In the genomic region with DNA sequence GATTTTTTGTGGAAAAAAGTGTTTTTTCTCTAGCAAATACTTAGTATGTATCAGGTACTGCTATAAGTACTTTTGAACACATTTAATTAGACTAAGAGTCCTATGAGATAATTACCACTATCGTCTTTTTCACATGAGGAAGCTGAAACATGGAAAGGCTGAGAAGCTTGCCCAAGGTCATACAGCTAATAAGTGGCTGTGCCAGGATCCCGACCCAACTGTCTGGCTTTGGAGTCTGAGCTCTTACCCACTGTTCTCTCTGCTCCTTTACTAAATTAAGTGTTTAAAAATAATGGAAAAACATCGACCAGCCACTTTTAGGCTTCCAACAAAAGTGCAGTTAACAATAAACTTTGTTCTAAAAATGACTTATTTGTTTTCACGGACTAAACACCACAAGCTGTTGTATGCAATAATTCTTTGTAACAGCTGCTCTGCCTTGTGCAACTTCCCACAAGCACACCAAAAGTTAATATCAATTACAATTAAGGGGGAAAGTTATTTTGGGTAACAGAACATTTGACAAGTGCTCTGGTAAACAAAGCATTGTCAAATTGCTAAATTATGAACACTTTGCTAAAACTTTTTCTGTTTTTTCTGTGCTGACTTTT, we compare ENCODE assay signal across 13 cellular contexts.
A peak's percentile ranks its signal among the peaks of the same experiment; 100 is the strongest.
DNase-seq lines count a peak whose midpoint lies in the region; TF ChIP-seq lines count a peak whose summit lies in the region.
"Had no signal": no experiment of that assay in that cellular context is flagged by ENCODE, and none has a peak within 500 bp of the region (broad histone marks: within the 10 kb centered on the region; RNA-seq: fewer than 3 reads in every experiment).

No MANE protein-coding gene starts in this region.

- in situ Hi-C loops in brain microvascular endothelial cell (cut with HindIII; ENCODE audit: low pct_ligation_motif_present, low sequenced_read_pairs): no loop called here

- TF ChIP-seq CTCF in fibroblast of villous mesenchyme (IDR thresholded peaks at IDR 0.05; ENCODE audit: insufficient read depth, low read depth, low read length) (no peak), chondrocyte (IDR thresholded peaks at IDR 0.05) (no peak), brain microvascular endothelial cell (IDR thresholded peaks at IDR 0.05; ENCODE audit: low read depth, low read length, missing control alignments) (no peak)

- peaks cover 4% of the 10 kb centered on the region for H3K9me3 Mint-ChIP-seq in chondrocyte (ENCODE audit: low read depth)

- H3K4me1 ChIP-seq in skeletal muscle satellite cell (ENCODE audit: control insufficient read depth, insufficient read depth, low read length): no peaks in the 10 kb centered on the region

- peaks cover 16% of the 10 kb centered on the region for H3K4me1 Mint-ChIP-seq in chondrocyte (ENCODE audit: low read depth)
- H3K4me1 Mint-ChIP-seq: CD4-positive, CD25-positive, alpha-beta regulatory T cell had no signal

- no peak overlapping the region for H3K9ac ChIP-seq in skeletal muscle satellite cell (ENCODE audit: low read depth, low read length)

- no peak overlapping the region for H3K27ac Mint-ChIP-seq in chondrocyte (ENCODE audit: unreplicated experiment)
- H3K27ac Mint-ChIP-seq: CD4-positive, CD25-positive, alpha-beta regulatory T cell had no signal

- peak overlapping the region; percentile 25 for H3K4me2 ChIP-seq in skeletal muscle satellite cell (ENCODE audit: low read length)

- H3K36me3 ChIP-seq in skeletal muscle satellite cell (ENCODE audit: insufficient read depth, low read length) (no peaks in the 10 kb centered on the region), brain microvascular endothelial cell (replicated peaks) (no peaks in the 10 kb centered on the region)

- no peak overlapping the region for H3K27ac ChIP-seq in brain microvascular endothelial cell

- H3K4me3 Mint-ChIP-seq in chondrocyte (ENCODE audit: unreplicated experiment): no peak overlapping the region
- H3K4me3 Mint-ChIP-seq: CD4-positive, CD25-positive, alpha-beta regulatory T cell had no signal

- H3K9me3 ChIP-seq in skeletal muscle satellite cell (replicated peaks; ENCODE audit: low read length): no peaks in the 10 kb centered on the region

- no peaks in the 10 kb centered on the region for H3K36me3 Mint-ChIP-seq in chondrocyte (ENCODE audit: low read depth)
- H3K36me3 Mint-ChIP-seq: CD4-positive, CD25-positive, alpha-beta regulatory T cell had no signal

- H3K27me3 ChIP-seq in skeletal muscle satellite cell (ENCODE audit: control insufficient read depth, insufficient read depth, low read length): no peaks in the 10 kb centered on the region
- H3K27me3 ChIP-seq in brain microvascular endothelial cell (replicated peaks): no peaks in the 10 kb centered on the region

- DNase-seq in NCI-H82 (lab: John Stamatoyannopoulos, UW): peak; percentile 33
- DNase-seq in NCI-H82 treated with DMSO at 0.1 percent for 48 hours (lab: John Stamatoyannopoulos, UW; ENCODE audit: unreplicated experiment): no peak
- DNase-seq in LHCN-M2 (ENCODE audit: low read depth): peak; percentile 77
- DNase-seq in fibroblast of villous mesenchyme (ENCODE audit: low read depth): peak; percentile 10
- DNase-seq in chondrocyte (ENCODE audit: low spot score): no peak
- DNase-seq in brain microvascular endothelial cell: no peak
- DNase-seq in DMS153 treated with DMSO at 0.1 percent for 48 hours (lab: John Stamatoyannopoulos, UW; ENCODE audit: unreplicated experiment): no peak
- DNase-seq: Calu3; CD4-positive, CD25-positive, alpha-beta regulatory T cell; KG1; NCI-H2029 treated with DMSO at 0.1 percent for 48 hours; SIG-M5 had no signal

- no peaks in the 10 kb centered on the region for H3K27me3 Mint-ChIP-seq in chondrocyte (ENCODE audit: low read depth)

- H3K4me3 ChIP-seq in fibroblast of villous mesenchyme (ENCODE audit: low read depth, low read length): no peak overlapping the region
- no peak overlapping the region for H3K4me3 ChIP-seq in skeletal muscle satellite cell (ENCODE audit: low read length)
- H3K4me3 ChIP-seq in brain microvascular endothelial cell (ENCODE audit: low read depth, low read length): no peak overlapping the region

Comparison
In these comparisons a context has a peak if more than half of its experiments do, and no peak if none do; other contexts are left out.
1. DNase-seq: peak in NCI-H82 (single experiment), LHCN-M2 (single experiment) and fibroblast of villous mesenchyme (single experiment); none in NCI-H82 treated with DMSO at 0.1 percent for 48 hours (single experiment), chondrocyte (single experiment), brain microvascular endothelial cell (single experiment) and DMS153 treated with DMSO at 0.1 percent for 48 hours (single experiment).